Comparison of ENCODE assay signal across 8 cellular contexts in the genomic region with DNA sequence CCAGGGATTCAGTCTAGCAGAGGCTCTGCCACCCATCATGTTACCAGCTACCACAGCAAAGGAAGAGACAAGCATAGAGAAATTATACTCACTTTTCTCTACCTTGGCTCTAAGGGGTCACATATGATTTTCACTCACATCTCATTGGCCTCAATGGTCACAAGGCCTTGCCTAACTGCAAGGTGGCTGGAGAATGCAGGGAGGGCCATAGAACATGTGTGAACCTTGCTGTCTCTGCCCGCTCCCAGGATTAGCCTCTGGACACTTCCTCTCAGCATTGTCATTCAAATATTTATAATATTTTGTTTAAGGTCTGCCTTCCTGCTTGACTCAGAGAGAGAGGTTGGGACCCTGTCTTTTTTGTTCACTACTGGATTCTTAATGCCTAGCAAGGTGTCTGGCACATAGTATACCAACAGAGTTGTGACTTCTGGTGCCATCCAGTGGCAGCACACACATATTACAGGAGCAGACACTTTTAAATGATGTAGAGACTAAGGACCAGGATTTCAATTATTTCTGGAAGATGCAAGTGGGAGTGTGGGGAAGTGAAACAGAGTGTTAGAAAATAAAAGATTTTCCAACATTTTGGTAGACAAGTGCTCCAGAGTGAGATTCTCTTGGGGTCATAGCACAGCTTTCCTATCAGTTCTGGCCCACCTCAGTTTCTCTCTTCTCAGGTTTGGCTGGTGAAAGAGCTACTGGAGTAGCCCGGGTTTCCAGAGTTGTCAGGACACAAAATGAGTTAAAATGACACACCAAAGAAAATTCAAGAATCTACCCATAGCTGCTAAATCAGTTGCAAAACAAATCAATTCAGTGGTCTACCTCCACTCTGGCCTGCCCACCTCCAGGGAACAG.
DNase-seq lines count a peak whose midpoint lies in the region; ATAC-seq lines count a peak whose summit lies in the region.

No MANE protein-coding gene starts in this region.

- H4K8ac ChIP-seq in mesenchymal stem cell (ENCODE audit: low read length): no peak overlapping the region

- no peak overlapping the region for H3K14ac ChIP-seq in mesenchymal stem cell (ENCODE audit: low read length in 2 of 2)

- H3K36me3 ChIP-seq in mesenchymal stem cell (ENCODE audit: control insufficient read depth in 1 of 2, insufficient read depth in 2 of 2, low read depth in 1 of 2, low read length in 2 of 2): no peaks in the 10 kb centered on the region

- no peaks in the 10 kb centered on the region for H3K36me3 Mint-ChIP-seq in stimulated activated memory B cell treated with anti-CD40 and anti-IgM and Interleukin-4, amounts not matched to agents 10 μg/mL and 1 μg/mL and 100 μg/mL, for 72 hours

- peak overlapping the region; percentile 38 for H3K27ac Mint-ChIP-seq in stimulated activated memory B cell treated with anti-CD40 and anti-IgM and Interleukin-4, amounts not matched to agents 10 μg/mL and 1 μg/mL and 100 μg/mL, for 72 hours

- H3K4me1 ChIP-seq in mesenchymal stem cell (ENCODE audit: control insufficient read depth, insufficient read depth, low read depth, low read length): no peaks in the 10 kb centered on the region

- DNase-seq in NOMO-1 (lab: John Stamatoyannopoulos, UW; ENCODE audit: unreplicated experiment in 2 of 2): peak; percentile 36 to 57
- DNase-seq in NOMO-1 treated with dmso at 0.1 percent for 144 hours (lab: John Stamatoyannopoulos, UW; ENCODE audit: unreplicated experiment): no peak
- peak; percentile 8 for DNase-seq in NCI-H187 treated with DMSO at 0.1 percent for 48 hours (lab: John Stamatoyannopoulos, UW)
- peak; percentile 49 to 67 for DNase-seq in activated CD4-positive, alpha-beta T cell treated with anti-CD3 and anti-CD28 coated beads for 24 hours (ENCODE audit: low read depth in 2 of 2)
- peak; percentile 47 for DNase-seq in dedifferentiated amniotic fluid mesenchymal stem cell (ENCODE audit: extremely low spot score)
- peak; percentile 50 for DNase-seq in mesenchymal stem cell

- no peak overlapping the region for H3K4ac ChIP-seq in mesenchymal stem cell (ENCODE audit: low read depth in 1 of 2, low read length in 2 of 2)

- H3K27me3 Mint-ChIP-seq in stimulated activated memory B cell treated with anti-CD40 and anti-IgM and Interleukin-4, amounts not matched to agents 10 μg/mL and 1 μg/mL and 100 μg/mL, for 72 hours: no peaks in the 10 kb centered on the region

- no peak overlapping the region for H2AK5ac ChIP-seq in mesenchymal stem cell (ENCODE audit: low read length, severe bottlenecking)

- H4K91ac ChIP-seq in mesenchymal stem cell (ENCODE audit: low read length): no peak overlapping the region

- H3K79me1 ChIP-seq in mesenchymal stem cell (replicated peaks; ENCODE audit: low read length, poor library complexity, severe bottlenecking): no peaks in the 10 kb centered on the region

- H3K4me3 ChIP-seq in mesenchymal stem cell (ENCODE audit: insufficient read depth in 1 of 2, low read depth in 1 of 2, low read length in 2 of 2): no peak overlapping the region

- H2BK15ac ChIP-seq in mesenchymal stem cell (ENCODE audit: low read depth, poor library complexity, severe bottlenecking): no peak overlapping the region

- no peak overlapping the region for H3K9ac ChIP-seq in mesenchymal stem cell (ENCODE audit: low read length)

- H3K18ac ChIP-seq in mesenchymal stem cell (ENCODE audit: low read depth in 1 of 2, low read length in 2 of 2): no peak overlapping the region

- no peak overlapping the region for H3K27ac ChIP-seq in mesenchymal stem cell (ENCODE audit: low read length, poor library complexity, severe bottlenecking)

- no peak overlapping the region for H2BK5ac ChIP-seq in mesenchymal stem cell (ENCODE audit: low read depth, low read length, poor library complexity, severe bottlenecking)

- peak; percentile 74 for ATAC-seq in HG02610 (IDR thresholded peaks at IDR 0.05; ENCODE audit: unreplicated experiment)
- peak; percentile 83 for ATAC-seq in stimulated activated memory B cell treated with anti-CD40 and anti-IgM and Interleukin-4, amounts not matched to agents 10 μg/mL and 1 μg/mL and 100 μg/mL, for 72 hours

- H3K9me3 ChIP-seq in mesenchymal stem cell (ENCODE audit: control insufficient read depth, low read length): no peaks in the 10 kb centered on the region

- H3K27me3 ChIP-seq in mesenchymal stem cell (ENCODE audit: control insufficient read depth in 1 of 2, insufficient read depth in 1 of 2, low read length in 2 of 2): peaks cover 0 to 5% of the 10 kb centered on the region in 2 experiments

- H2BK120ac ChIP-seq in mesenchymal stem cell (ENCODE audit: low read depth, low read length): no peak overlapping the region

- no peaks in the 10 kb centered on the region for H3K9me3 Mint-ChIP-seq in stimulated activated memory B cell treated with anti-CD40 and anti-IgM and Interleukin-4, amounts not matched to agents 10 μg/mL and 1 μg/mL and 100 μg/mL, for 72 hours

- H3K4me2 ChIP-seq in mesenchymal stem cell (ENCODE audit: low read length, poor library complexity, severe bottlenecking): no peak overlapping the region

- 100% methylated on average over 1 of the region's 2 CpGs for WGBS in mesenchymal stem cell

- no peak overlapping the region for H3K4me3 Mint-ChIP-seq in stimulated activated memory B cell treated with anti-CD40 and anti-IgM and Interleukin-4, amounts not matched to agents 10 μg/mL and 1 μg/mL and 100 μg/mL, for 72 hours

- no peak overlapping the region for H3K23ac ChIP-seq in mesenchymal stem cell (ENCODE audit: low read length in 2 of 2)

- H2BK12ac ChIP-seq in mesenchymal stem cell (ENCODE audit: low read length in 2 of 2): no peak overlapping the region

- peaks cover 22% of the 10 kb centered on the region for H3K4me1 Mint-ChIP-seq in stimulated activated memory B cell treated with anti-CD40 and anti-IgM and Interleukin-4, amounts not matched to agents 10 μg/mL and 1 μg/mL and 100 μg/mL, for 72 hours

- H2AFZ ChIP-seq in mesenchymal stem cell (ENCODE audit: low read depth, low read length): no peak overlapping the region
